Comparison of ENCODE assay signal across 19 cellular contexts in the genomic region with DNA sequence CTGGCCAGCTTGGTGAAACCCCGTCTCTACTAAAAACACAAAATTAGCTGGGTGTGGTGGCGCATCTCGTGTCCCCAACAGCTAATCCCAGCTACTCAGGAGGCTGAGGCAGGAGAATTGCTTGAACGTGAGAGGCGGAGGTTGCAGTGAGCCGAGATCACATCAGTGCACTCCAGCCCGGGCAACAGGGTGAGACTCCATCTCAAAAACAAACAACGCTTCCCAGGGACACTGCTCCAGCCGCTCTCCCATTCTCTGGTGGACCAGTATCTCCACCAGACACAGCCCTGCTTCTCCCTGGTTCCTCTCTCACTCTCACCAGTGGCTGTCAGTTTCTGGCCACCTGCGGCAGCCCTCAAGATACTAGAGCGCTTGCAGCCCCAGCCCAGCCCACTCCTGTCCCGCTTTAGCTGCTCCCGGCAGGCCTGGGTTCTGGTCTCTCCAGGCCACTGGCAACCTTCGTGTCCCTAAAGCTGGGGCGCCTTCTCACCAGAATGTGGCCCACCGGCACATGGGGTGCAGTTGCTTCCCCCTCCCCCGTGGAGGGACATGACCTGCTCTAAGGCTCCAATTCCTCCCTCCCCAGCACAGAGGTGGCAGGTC. TPM values are rescaled to one million over a fixed set of nuclear protein-coding genes. Genes with fewer than 3 reads are reported as not detected.
A peak's percentile ranks its signal among the peaks of the same experiment; 100 is the strongest.
DNase-seq lines count a peak whose midpoint lies in the region; ATAC-seq, FAIRE-seq and TF ChIP-seq lines count a peak whose summit lies in the region.
"Had no signal": no experiment of that assay in that cellular context is flagged by ENCODE, and none has a peak within 500 bp of the region (broad histone marks: within the 10 kb centered on the region; RNA-seq: fewer than 3 reads in every experiment).

No MANE protein-coding gene starts in this region.

- H4K8ac ChIP-seq in neuronal stem cell (ENCODE audit: low read depth, low read length) = peak overlapping the region; percentile 82

- no peak overlapping the region for H2BK120ac ChIP-seq in neuronal stem cell (ENCODE audit: low read depth, low read length)

- no peak overlapping the region for H3K4me3 Mint-ChIP-seq in astrocyte (ENCODE audit: unreplicated experiment)
- H3K4me3 Mint-ChIP-seq: CD8-positive, alpha-beta memory T cell; IgD-negative memory B cell had no signal

- no peak for FAIRE-seq in astrocyte (lab: Jason Lieb, UNC)
- FAIRE-seq: H1 had no signal

- H3K4me2 ChIP-seq in HCT116 (ENCODE audit: low read length) = no peak overlapping the region
- no peak overlapping the region for H3K4me2 ChIP-seq in astrocyte (ENCODE audit: low read length)
- H3K4me2 ChIP-seq in neuronal stem cell (ENCODE audit: insufficient read depth, low read length, poor library complexity, severe bottlenecking) = no peak overlapping the region
- H3K4me2 ChIP-seq: BLaER1 had no signal

- H4K20me1 ChIP-seq in HCT116 (ENCODE audit: insufficient read depth) = no peaks in the 10 kb centered on the region
- H4K20me1 ChIP-seq in astrocyte (ENCODE audit: insufficient read depth, low read length) = no peaks in the 10 kb centered on the region
- H4K20me1 ChIP-seq: BLaER1 had no signal

- BruUV-seq in HCT116 (replicated peaks; lab: Mats Ljungman, UMichigan) = no TSS peak

- H3K23ac ChIP-seq in neuronal stem cell (ENCODE audit: low read depth, low read length, poor library complexity) = peak overlapping the region; percentile 80

- H2BK12ac ChIP-seq in neuronal stem cell (ENCODE audit: low read length) = no peak overlapping the region

- no peak for DNase-seq in HCT116 (ENCODE audit: low read depth, low spot score)
- no peak for DNase-seq in astrocyte (ENCODE audit: low read depth)
- no peak for DNase-seq in neuronal stem cell (ENCODE audit: low spot score)
- DNase-seq in aorta = peak; percentile 32 to 58
- DNase-seq in activated naive CD4-positive, alpha-beta T cell (lab: John Stamatoyannopoulos, UW) = no peak
- no peak for DNase-seq in COR-L47 (lab: John Stamatoyannopoulos, UW)
- DNase-seq: 8988T; AML-193; Calu3; CD8-positive, alpha-beta memory T cell; DMS 273 treated with DMSO at 0.1 percent for 48 hours; KG1 had no signal

- ATAC-seq in HCT116 (peak; percentile 31; the same call in 1 of the 2 replicates), aorta (ENCODE audit: low FRiP score) (peak; percentile 11), GM19351 (IDR thresholded peaks at IDR 0.05; ENCODE audit: unreplicated experiment) (no peak)

- H2BK5ac ChIP-seq in neuronal stem cell (ENCODE audit: low read length) = no peak overlapping the region

- H3K9ac ChIP-seq in HCT116 (ENCODE audit: low read length) (no peak overlapping the region), astrocyte (ENCODE audit: low read length) (no peak overlapping the region), neuronal stem cell (ENCODE audit: low read depth, low read length, poor library complexity) (no peak overlapping the region)
- H3K9ac ChIP-seq: BLaER1 had no signal

- H3K18ac ChIP-seq in neuronal stem cell (ENCODE audit: low read length) = no peak overlapping the region

- H3K9me2 ChIP-seq in HCT116 (ENCODE audit: insufficient read depth) = no peaks in the 10 kb centered on the region

- peak overlapping the region; percentile 24 for H4K91ac ChIP-seq in neuronal stem cell (ENCODE audit: low read depth, low read length, poor library complexity)

- H3K4ac ChIP-seq in neuronal stem cell (ENCODE audit: low read length) = peak overlapping the region; percentile 76

- H3K9me3 ChIP-seq in HCT116 (ENCODE audit: control insufficient read depth in 1 of 2, insufficient read depth in 1 of 2, low read depth in 1 of 2, low read length in 2 of 2) = no peaks in the 10 kb centered on the region
- no peaks in the 10 kb centered on the region for H3K9me3 ChIP-seq in astrocyte (ENCODE audit: insufficient read depth, low read depth, low read length)
- H3K9me3 ChIP-seq in neuronal stem cell (replicated peaks in 1 of 2; ENCODE audit: control insufficient read depth in 2 of 2, insufficient read depth in 1 of 2, low read depth in 1 of 2, low read length in 2 of 2) = peaks cover 0 to 2% of the 10 kb centered on the region in 2 donors
- no peaks in the 10 kb centered on the region for H3K9me3 ChIP-seq in aorta (ENCODE audit: control insufficient read depth, low read length)
- H3K9me3 ChIP-seq: BLaER1, HAP-1 had no signal

- H3K79me1 ChIP-seq in neuronal stem cell (ENCODE audit: low read depth, low read length) = no peaks in the 10 kb centered on the region

- WGBS in neuronal stem cell (ENCODE audit: extremely low coverage in 2 of 2, insufficient read length in 2 of 2, insufficient replicate concordance in 1 of 2), 2 donors = no CpG with 5 or more reads among the region's 17 CpGs
- WGBS in aorta, 2 donors = 91 to 94% methylated on average over 17 of the region's 17 CpGs

- intact Hi-C loops in HCT116 (cut with micrococcal nuclease) (no loop called here), aorta (cut with DNase I) (no loop called here)

- peak overlapping the region; percentile 47 for H3K27ac Mint-ChIP-seq in astrocyte (ENCODE audit: unreplicated experiment)
- H3K27ac Mint-ChIP-seq: IgD-negative memory B cell had no signal

- RAD21 ChIA-PET in HCT116 (lab: Charles Lee; ENCODE audit: low non-redundant PET in 1 of 2, low total read pairs in 2 of 2, uncharacterized antibody in 2 of 2, unreplicated experiment in 2 of 2) = no interaction called here

- H3K36me3 Mint-ChIP-seq in astrocyte (ENCODE audit: low read depth, unreplicated experiment) = peaks cover 25% of the 10 kb centered on the region

- H3K27me3 ChIP-seq in HCT116 (ENCODE audit: insufficient read depth, low read length) (no peaks in the 10 kb centered on the region), astrocyte (ENCODE audit: insufficient read depth, low read length) (no peaks in the 10 kb centered on the region), neuronal stem cell (ENCODE audit: control insufficient read depth in 3 of 3, insufficient read depth in 3 of 3, low read depth in 1 of 3, low read length in 3 of 3) (no peaks in the 10 kb centered on the region), aorta (ENCODE audit: control insufficient read depth in 1 of 2, insufficient read depth in 2 of 2, low read length in 1 of 2) (no peaks in the 10 kb centered on the region)
- H3K27me3 ChIP-seq: BLaER1 had no signal

- POLR2A ChIA-PET in HCT116 (lab: Charles Lee) = no interaction called here

- H2AK5ac ChIP-seq in neuronal stem cell (ENCODE audit: low read depth, low read length) = no peak overlapping the region

- no peak overlapping the region for H2BK15ac ChIP-seq in neuronal stem cell (ENCODE audit: low read length)

- H3K36me3 ChIP-seq in HCT116 (ENCODE audit: control insufficient read depth in 1 of 2, insufficient read depth in 2 of 2, low read length in 2 of 2) (no peaks in the 10 kb centered on the region; a peak in 1 of 4 replicates), astrocyte (ENCODE audit: insufficient read depth, low read length) (peaks cover 4% of the 10 kb centered on the region), neuronal stem cell (replicated peaks in 1 of 2; ENCODE audit: control insufficient read depth in 2 of 2, insufficient read depth in 2 of 2, low read length in 2 of 2) (peaks cover 21 to 23% of the 10 kb centered on the region in 2 donors), aorta (ENCODE audit: control insufficient read depth in 1 of 2, insufficient read depth in 2 of 2, low read length in 1 of 2) (peaks cover 0 to 3% of the 10 kb centered on the region in 2 donors)

- TF ChIP-seq RAD21 in HCT116 (IDR thresholded peaks at IDR 0.05; ENCODE audit: low read depth) = no peak

- H3K9me3 Mint-ChIP-seq in astrocyte (ENCODE audit: unreplicated experiment) = no peaks in the 10 kb centered on the region
- H3K9me3 Mint-ChIP-seq: CD8-positive, alpha-beta memory T cell; IgD-negative memory B cell had no signal

- CTCF ChIA-PET in HCT116 (lab: Charles Lee) = no interaction called here

- TF ChIP-seq CTCF in HCT116 (IDR thresholded peaks at IDR 0.05 in 2 of 3, conservative IDR thresholded peaks at IDR 0.05 in 1 of 3; ENCODE audit: borderline replicate concordance in 1 of 3, insufficient read depth in 1 of 3, low read depth in 2 of 3, low read length in 2 of 3) = no peak
- TF ChIP-seq CTCF in astrocyte (IDR thresholded peaks at IDR 0.05; ENCODE audit: insufficient read depth, low read depth, low read length) = no peak

- H3K27me3 Mint-ChIP-seq in astrocyte (ENCODE audit: low read depth, unreplicated experiment) = no peaks in the 10 kb centered on the region
- H3K27me3 Mint-ChIP-seq: IgD-negative memory B cell had no signal

- no peak overlapping the region for H2AFZ ChIP-seq in HCT116 (ENCODE audit: low read depth, low read length, poor library complexity, severe bottlenecking)
- H2AFZ ChIP-seq in astrocyte (ENCODE audit: low read depth, low read length) = no peak overlapping the region
- H2AFZ ChIP-seq in neuronal stem cell (ENCODE audit: low read length) = no peak overlapping the region

- H3K27ac ChIP-seq in HCT116 (ENCODE audit: low read depth, low read length) (no peak overlapping the region), astrocyte (ENCODE audit: low read depth, low read length) (no peak overlapping the region), neuronal stem cell (replicated peaks; ENCODE audit: low read length) (no peak overlapping the region), aorta (ENCODE audit: low read depth in 1 of 2, low read length in 2 of 2) (no peak overlapping the region)
- H3K27ac ChIP-seq: BLaER1 had no signal

- H3K79me2 ChIP-seq in HCT116 (ENCODE audit: insufficient read depth, low read length) (no peaks in the 10 kb centered on the region), astrocyte (ENCODE audit: insufficient read depth, low read length) (no peaks in the 10 kb centered on the region)

- no peak for TF ChIP-seq POLR2A in HCT116 (IDR thresholded peaks at IDR 0.05; ENCODE audit: borderline replicate concordance, extremely low read depth, insufficient read depth, insufficient read length)

- H3K4me1 ChIP-seq in HCT116 (ENCODE audit: control insufficient read depth in 1 of 2, insufficient read depth in 2 of 2, low read length in 2 of 2) (no peaks in the 10 kb centered on the region), astrocyte (ENCODE audit: insufficient read depth, low read length) (no peaks in the 10 kb centered on the region), neuronal stem cell (ENCODE audit: control insufficient read depth in 2 of 2, insufficient read depth in 1 of 2, low read depth in 1 of 2, low read length in 2 of 2) (peaks cover 0 to 8% of the 10 kb centered on the region in 2 donors), aorta (ENCODE audit: control insufficient read depth in 1 of 2, insufficient read depth in 2 of 2, low read length in 2 of 2) (no peaks in the 10 kb centered on the region)
- H3K4me1 ChIP-seq: HAP-1 had no signal

- H3K4me1 Mint-ChIP-seq in astrocyte (ENCODE audit: low read depth, unreplicated experiment) = no peaks in the 10 kb centered on the region
- H3K4me1 Mint-ChIP-seq: CD8-positive, alpha-beta memory T cell; IgD-negative memory B cell had no signal

- no peak overlapping the region for H3K4me3 ChIP-seq in HCT116 (replicated peaks in 1 of 2; ENCODE audit: low read depth in 1 of 2, low read length in 2 of 2)
- H3K4me3 ChIP-seq in astrocyte (ENCODE audit: insufficient read depth, low read depth, low read length) = no peak overlapping the region
- H3K4me3 ChIP-seq in neuronal stem cell (ENCODE audit: low read length in 2 of 2) = no peak overlapping the region
- no peak overlapping the region for H3K4me3 ChIP-seq in aorta (ENCODE audit: low read length in 2 of 2)
- H3K4me3 ChIP-seq: BLaER1, HAP-1 had no signal

- no peak overlapping the region for H3K14ac ChIP-seq in neuronal stem cell (ENCODE audit: low read length)

RNA-seq across cellular contexts. Expression of a gene that starts 20.9 kb away (rescaled TPM):
- total RNA-seq in HCT116 (2021; ENCODE audit: unreplicated experiment) (48.0 TPM), astrocyte (48.7 and 51.5 TPM in 2 replicates), aorta (10 to 100 TPM; 31.9 to 38.8 TPM)
- 19.7 and 20.9 TPM in 2 replicates for polyA plus RNA-seq in HCT116 (2012)
- 19.7 TPM for polyA plus RNA-seq in neuronal stem cell (2013, experiment 1 of 2)
- 18.6 TPM for polyA plus RNA-seq in neuronal stem cell (2013, experiment 2 of 2)
- 10 to 100 TPM; 26.8 to 30.7 TPM for polyA plus RNA-seq in aorta

RNA-seq across cellular contexts. Expression of a gene that starts 39.8 kb away (rescaled TPM):
- total RNA-seq in HCT116 (2021; ENCODE audit: unreplicated experiment) (44.1 TPM), astrocyte (35.0 and 43.6 TPM in 2 replicates), aorta (10 to 100 TPM; 47.8 to 53.6 TPM)
- polyA plus RNA-seq in HCT116 (2012) = 18.4 TPM in 2 replicates
- polyA plus RNA-seq in neuronal stem cell (2013, experiment 1 of 2) = 12.6 TPM
- 13.2 TPM for polyA plus RNA-seq in neuronal stem cell (2013, experiment 2 of 2)
- polyA plus RNA-seq in aorta = 1 to 10 TPM; 8.1 to 8.5 TPM

RNA-seq across cellular contexts. Expression of a gene that starts 40.0 kb away (rescaled TPM):
- total RNA-seq in HCT116 (2021; ENCODE audit: unreplicated experiment) = 9.0 TPM
- polyA plus RNA-seq in HCT116 (2012) = 4.0 and 4.3 TPM in 2 replicates
- total RNA-seq in astrocyte = 5.9 and 7.4 TPM in 2 replicates
- polyA plus RNA-seq in neuronal stem cell (2013, experiment 1 of 2) = 6.6 TPM
- 7.4 TPM for polyA plus RNA-seq in neuronal stem cell (2013, experiment 2 of 2)
- total RNA-seq in aorta = 10 to 100 TPM in 1 of 2 donors, 1 to 10 TPM in 1; 5.7 to 10.2 TPM
- polyA plus RNA-seq in aorta = 1 to 10 TPM; 4.3 to 8.1 TPM

RNA-seq across cellular contexts. Expression of a gene that starts 44.7 kb away (rescaled TPM):
- total RNA-seq in HCT116 (2021; ENCODE audit: unreplicated experiment) = 5.5 TPM
- 8.4 TPM in 2 replicates for polyA plus RNA-seq in HCT116 (2012)
- 6.4 and 6.6 TPM in 2 replicates for total RNA-seq in astrocyte
- 5.8 TPM for polyA plus RNA-seq in neuronal stem cell (2013, experiment 1 of 2)
- polyA plus RNA-seq in neuronal stem cell (2013, experiment 2 of 2) = 5.6 TPM
- total RNA-seq in aorta = 1 to 10 TPM; 5.6 to 7.5 TPM
- polyA plus RNA-seq in aorta = 1 to 10 TPM; 3.9 to 6.5 TPM
- total RNA-seq: Daoy, HT-29 had no signal
- polyA plus RNA-seq: IgD-negative memory B cell had no signal

Comparison
In these comparisons a context has a peak if more than half of its experiments do, and no peak if none do; other contexts are left out.
1. DNase-seq: peak in aorta (2 of 2); none in HCT116 (single experiment), astrocyte (single experiment), neuronal stem cell (single experiment), activated naive CD4-positive, alpha-beta T cell (0 of 4) and COR-L47 (single experiment).